Comparison of ENCODE assay signal across 8 cellular contexts in genomic region chr5:140556438-140556837, GRCh38.
A peak's percentile ranks its signal among the peaks of the same experiment; 100 is the strongest.
DNase-seq lines count a peak whose midpoint lies in the region; ATAC-seq and TF ChIP-seq lines count a peak whose summit lies in the region.

No MANE protein-coding gene starts in this region.

- no peaks in the 10 kb centered on the region for H3K27me3 ChIP-seq in WERI-Rb-1 (ENCODE audit: insufficient read depth, low read depth, severe bottlenecking)
- no peaks in the 10 kb centered on the region for H3K27me3 ChIP-seq in iPS DF 6.9 (ENCODE audit: control insufficient read depth, insufficient read depth, low read length)
- H3K27me3 ChIP-seq in subcutaneous abdominal adipose tissue (ENCODE audit: control insufficient read depth in 5 of 5, insufficient read depth in 4 of 5, low read length in 5 of 5): no peaks in the 10 kb centered on the region

- peak overlapping the region; percentile 30 to 94 (median 91) for H3K9ac ChIP-seq in subcutaneous abdominal adipose tissue (ENCODE audit: low read length in 5 of 5)

- H3K27ac ChIP-seq in WERI-Rb-1: peak overlapping the region; percentile 87; the same call in 1 of the 2 replicates
- H3K27ac ChIP-seq in iPS DF 6.9 (ENCODE audit: low read length): no peak overlapping the region
- H3K27ac ChIP-seq in subcutaneous abdominal adipose tissue (ENCODE audit: low read depth, low read length): peak overlapping the region; percentile 84

- H3K9me3 ChIP-seq in WERI-Rb-1 (ENCODE audit: severe bottlenecking): no peaks in the 10 kb centered on the region
- no peaks in the 10 kb centered on the region for H3K9me3 ChIP-seq in iPS DF 6.9 (ENCODE audit: control insufficient read depth, insufficient read depth, low read length)
- H3K9me3 ChIP-seq in subcutaneous abdominal adipose tissue (ENCODE audit: control insufficient read depth in 5 of 5, low read length in 5 of 5): no peaks in the 10 kb centered on the region

- no CpG with 5 or more reads among the region's 6 CpGs for WGBS in iPS DF 6.9 (ENCODE audit: insufficient coverage, insufficient read length)

- TF ChIP-seq CTCF in WERI-Rb-1 (IDR thresholded peaks at IDR 0.05; ENCODE audit: low read depth, low read length): no peak

- no peak for ATAC-seq in GM21717 (IDR thresholded peaks at IDR 0.05; ENCODE audit: unreplicated experiment)

- no peaks in the 10 kb centered on the region; the same call in 1 of the 2 replicates for H3K4me1 ChIP-seq in iPS DF 6.9 (ENCODE audit: control insufficient read depth, insufficient read depth, low read length)
- peaks cover 6 to 25% (median 19%) of the 10 kb centered on the region in 5 donors for H3K4me1 ChIP-seq in subcutaneous abdominal adipose tissue (ENCODE audit: control insufficient read depth in 5 of 5, insufficient read depth in 5 of 5, low read length in 5 of 5)

- peaks cover 43% of the 10 kb centered on the region for H3K36me3 ChIP-seq in WERI-Rb-1
- no peaks in the 10 kb centered on the region for H3K36me3 ChIP-seq in iPS DF 6.9 (ENCODE audit: control insufficient read depth, insufficient read depth, low read length)
- peaks cover 8 to 32% (median 27%) of the 10 kb centered on the region in 5 donors for H3K36me3 ChIP-seq in subcutaneous abdominal adipose tissue (ENCODE audit: control insufficient read depth in 5 of 5, insufficient read depth in 5 of 5, low read length in 5 of 5)

- peak overlapping the region; percentile 83 for H3K4me3 ChIP-seq in WERI-Rb-1 (ENCODE audit: low read depth, low read length)
- H3K4me3 ChIP-seq in iPS DF 6.9 (ENCODE audit: low read length): peak overlapping the region; percentile 61; the same call in 1 of the 2 replicates
- peak overlapping the region; percentile 71 to 85 (median 81) for H3K4me3 ChIP-seq in subcutaneous abdominal adipose tissue (ENCODE audit: low read depth in 1 of 5, low read length in 5 of 5)

- DNase-seq in SKM-1 treated with dmso at 0.1 percent for 144 hours (lab: John Stamatoyannopoulos, UW; ENCODE audit: unreplicated experiment): peak; percentile 35
- DNase-seq in SKM-1 (lab: John Stamatoyannopoulos, UW; ENCODE audit: unreplicated experiment): no peak
- DNase-seq in WERI-Rb-1: no peak
- DNase-seq in iPS DF 6.9 (ENCODE audit: low read depth, low spot score): no peak
- DNase-seq in midbrain (lab: John Stamatoyannopoulos, UW): no peak
- no peak for DNase-seq in foreskin melanocyte
